In the genomic region with DNA sequence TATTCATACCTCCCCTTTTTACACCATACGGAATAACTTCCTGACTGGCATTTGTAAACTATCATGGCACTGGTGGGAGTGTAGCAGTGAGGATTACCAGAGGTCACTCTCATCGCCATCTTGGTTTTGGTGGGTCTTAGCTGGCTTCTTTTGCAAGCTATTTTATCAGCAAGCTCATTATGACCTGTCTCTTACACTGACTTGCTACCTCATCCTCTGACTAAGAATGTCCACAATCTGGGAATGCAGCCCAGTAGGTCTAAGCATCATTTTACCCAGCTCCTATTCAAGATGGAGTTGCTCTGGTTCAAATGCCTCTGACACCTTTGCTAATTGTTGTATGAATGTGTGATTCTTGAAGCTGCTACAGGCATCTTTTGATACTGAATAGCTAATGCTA, we compare ENCODE assay signal across 20 cellular contexts.
"Had no signal": no experiment of that assay in that cellular context is flagged by ENCODE, and none has a peak within 500 bp of the region (broad histone marks: within the 10 kb centered on the region; RNA-seq: fewer than 3 reads in every experiment).

No MANE protein-coding gene starts in this region.

- H3K4me3 ChIP-seq: dorsolateral prefrontal cortex, hepatocyte, psoas muscle, right lobe of liver, tibial artery, upper lobe of left lung, uterus had no signal

- H3K36me3 Mint-ChIP-seq: naive thymus-derived CD4-positive, alpha-beta T cell; stimulated activated effector memory CD8-positive, alpha-beta T cell treated with anti-CD3 and anti-CD28 coated beads, Interleukin-12 subunit alpha, Interleukin-12 subunit beta, amount 100 ng/mL, for 72 hours had no signal

- H3K36me3 ChIP-seq: right lobe of liver, tibial artery, upper lobe of left lung, uterus had no signal

- H3K27ac Mint-ChIP-seq: naive thymus-derived CD4-positive, alpha-beta T cell; nephron progenitor cell; stimulated activated effector memory CD8-positive, alpha-beta T cell treated with anti-CD3 and anti-CD28 coated beads, Interleukin-12 subunit alpha, Interleukin-12 subunit beta, amount 100 ng/mL, for 72 hours had no signal

- ATAC-seq: esophagus mucosa; naive thymus-derived CD4-positive, alpha-beta T cell; psoas muscle; right lobe of liver; stimulated activated effector memory CD8-positive, alpha-beta T cell treated with anti-CD3 and anti-CD28 coated beads, Interleukin-12 subunit alpha, Interleukin-12 subunit beta, amount 100 ng/mL, for 72 hours; stimulated activated naive CD8-positive, alpha-beta T cell treated with anti-CD3 and anti-CD28 coated beads, Interleukin-15, Interleukin-2, amounts not matched to agents 100 U/mL and 50 U/mL, for 24 hours had no signal

- FAIRE-seq: islet of Langerhans had no signal

- H3K27me3 ChIP-seq: dorsolateral prefrontal cortex, hepatocyte, right lobe of liver, tibial artery, upper lobe of left lung, uterus had no signal

- H3K27ac ChIP-seq: dorsolateral prefrontal cortex, hepatocyte, psoas muscle, right lobe of liver, tibial artery, upper lobe of left lung, uterus had no signal

- H3K4me1 ChIP-seq: psoas muscle, right lobe of liver, tibial artery, upper lobe of left lung, uterus had no signal

- DNase-seq: cortex of kidney; dorsolateral prefrontal cortex; effector CD8-positive, alpha-beta T cell; kidney glomerular epithelial cell; mammary epithelial cell; naive thymus-derived CD4-positive, alpha-beta T cell; nephron progenitor cell; psoas muscle; retina; right lobe of liver; stimulated activated CD4-positive, alpha-beta T cell treated with anti-CD3 and anti-CD28 coated beads, Interleukin-4, amount 100 ng/mL, for 1 hour; stimulated activated CD8-positive, alpha-beta memory T cell treated with anti-CD3 and anti-CD28 coated beads, Interleukin-4, amount 100 ng/mL, for 48 hours; stimulated activated naive CD8-positive, alpha-beta T cell treated with anti-CD3 and anti-CD28 coated beads, Interleukin-15, Interleukin-2, amounts not matched to agents 100 U/mL and 50 U/mL, for 24 hours; tibial artery; upper lobe of left lung; uterus had no signal

- H3K4me2 ChIP-seq: hepatocyte had no signal

- H2AFZ ChIP-seq: hepatocyte had no signal

- H3K9me3 Mint-ChIP-seq: nephron progenitor cell; stimulated activated effector memory CD8-positive, alpha-beta T cell treated with anti-CD3 and anti-CD28 coated beads, Interleukin-12 subunit alpha, Interleukin-12 subunit beta, amount 100 ng/mL, for 72 hours had no signal

- H3K79me2 ChIP-seq: hepatocyte had no signal

- H3K4me1 Mint-ChIP-seq: naive thymus-derived CD4-positive, alpha-beta T cell; nephron progenitor cell; stimulated activated effector memory CD8-positive, alpha-beta T cell treated with anti-CD3 and anti-CD28 coated beads, Interleukin-12 subunit alpha, Interleukin-12 subunit beta, amount 100 ng/mL, for 72 hours had no signal

- H3K9me3 ChIP-seq: psoas muscle, right lobe of liver, tibial artery, upper lobe of left lung, uterus had no signal

- H3K4me3 Mint-ChIP-seq: naive thymus-derived CD4-positive, alpha-beta T cell; nephron progenitor cell; stimulated activated effector memory CD8-positive, alpha-beta T cell treated with anti-CD3 and anti-CD28 coated beads, Interleukin-12 subunit alpha, Interleukin-12 subunit beta, amount 100 ng/mL, for 72 hours had no signal
